ENCODE assay signal across 24 cellular contexts in the genomic region with DNA sequence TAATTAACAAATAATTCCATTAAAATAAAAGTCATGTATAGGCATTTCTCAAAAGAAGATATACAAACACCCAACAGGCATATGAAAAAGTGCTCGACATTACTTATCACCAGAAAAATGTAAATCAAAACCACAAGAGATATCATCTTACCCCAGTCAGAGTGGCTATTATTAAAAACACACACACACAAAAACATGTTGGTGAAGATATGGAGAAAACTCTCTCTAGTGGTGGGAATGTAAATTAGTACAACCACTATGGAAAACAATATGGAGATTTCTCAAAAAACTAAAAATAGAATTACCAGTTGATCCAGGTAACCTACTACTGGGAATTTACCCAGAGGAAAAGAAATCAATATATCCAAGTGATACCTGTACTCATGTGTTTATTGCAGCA.
"Had no signal": no experiment of that assay in that cellular context is flagged by ENCODE, and none has a peak within 500 bp of the region (broad histone marks: within the 10 kb centered on the region; RNA-seq: fewer than 3 reads in every experiment).

No MANE protein-coding gene starts in this region.

- H3K27ac ChIP-seq: coronary artery, esophagus squamous epithelium, parathyroid adenoma, sigmoid colon, suprapubic skin, transverse colon had no signal

- H3K4me3 ChIP-seq: coronary artery, esophagus squamous epithelium, lung, sigmoid colon, suprapubic skin, transverse colon had no signal

- H3K4me1 ChIP-seq: esophagus squamous epithelium, parathyroid adenoma, sigmoid colon, suprapubic skin, transverse colon had no signal

- H3K4me1 Mint-ChIP-seq: central memory CD8-positive, alpha-beta T cell; immature natural killer cell; memory B cell; natural killer cell; stimulated activated memory B cell treated with anti-CD40 and anti-IgM and Interleukin-4, amounts not matched to agents 10 μg/mL and 1 μg/mL and 100 μg/mL, for 72 hours had no signal

- H3K4me3 Mint-ChIP-seq: central memory CD8-positive, alpha-beta T cell; effector memory CD8-positive, alpha-beta T cell; immature natural killer cell; memory B cell; natural killer cell; stimulated activated memory B cell treated with anti-CD40 and anti-IgM and Interleukin-4, amounts not matched to agents 10 μg/mL and 1 μg/mL and 100 μg/mL, for 72 hours; stimulated activated naive CD8-positive, alpha-beta T cell treated with anti-CD3 and anti-CD28 coated beads, Interleukin-15, Interleukin-2, amounts not matched to agents 100 ng/mL and 50 ng/mL, for 24 hours had no signal

- H2AFZ ChIP-seq: parathyroid adenoma had no signal

- H3K27me3 ChIP-seq: esophagus squamous epithelium, sigmoid colon, suprapubic skin, transverse colon had no signal

- H3K27ac Mint-ChIP-seq: effector memory CD8-positive, alpha-beta T cell; immature natural killer cell; memory B cell; natural killer cell; progenitor cell of endocrine pancreas; stimulated activated memory B cell treated with anti-CD40 and anti-IgM and Interleukin-4, amounts not matched to agents 10 μg/mL and 1 μg/mL and 100 μg/mL, for 72 hours; stimulated activated naive CD8-positive, alpha-beta T cell treated with anti-CD3 and anti-CD28 coated beads, Interleukin-15, Interleukin-2, amounts not matched to agents 100 ng/mL and 50 ng/mL, for 24 hours had no signal

- H3K9me3 ChIP-seq: esophagus squamous epithelium, sigmoid colon, suprapubic skin, transverse colon had no signal

- DNase-seq: dermis blood vessel endothelial cell; effector memory CD8-positive, alpha-beta T cell; erythroblast; esophagus squamous epithelium; foreskin melanocyte; hypothalamus; immature natural killer cell; left ventricle myocardium superior; natural killer cell; right cardiac atrium; sigmoid colon; stimulated activated CD4-positive, alpha-beta T cell treated with anti-CD3 and anti-CD28 coated beads, Interleukin-4, amount 100 ng/mL, for 4 hours; transverse colon had no signal

- H3K27me3 Mint-ChIP-seq: central memory CD8-positive, alpha-beta T cell; effector memory CD8-positive, alpha-beta T cell; memory B cell; progenitor cell of endocrine pancreas; stimulated activated memory B cell treated with anti-CD40 and anti-IgM and Interleukin-4, amounts not matched to agents 10 μg/mL and 1 μg/mL and 100 μg/mL, for 72 hours; stimulated activated naive CD8-positive, alpha-beta T cell treated with anti-CD3 and anti-CD28 coated beads, Interleukin-15, Interleukin-2, amounts not matched to agents 100 ng/mL and 50 ng/mL, for 24 hours had no signal

- H3K36me3 ChIP-seq: esophagus squamous epithelium, sigmoid colon, suprapubic skin, transverse colon had no signal

- H3K9ac ChIP-seq: parathyroid adenoma had no signal

- H3K36me3 Mint-ChIP-seq: immature natural killer cell; memory B cell; natural killer cell; stimulated activated memory B cell treated with anti-CD40 and anti-IgM and Interleukin-4, amounts not matched to agents 10 μg/mL and 1 μg/mL and 100 μg/mL, for 72 hours had no signal

- H3K79me2 ChIP-seq: parathyroid adenoma had no signal

- FAIRE-seq: endometrium, keratinocyte had no signal
